ENCODE assay signal across 8 cellular contexts in genomic region chr15:48644498-48644826, GRCh38. TPM values are rescaled to one million over a fixed set of nuclear protein-coding genes. Genes with fewer than 3 reads are reported as not detected.
DNase-seq lines count a peak whose midpoint lies in the region; ATAC-seq and TF ChIP-seq lines count a peak whose summit lies in the region.

No MANE protein-coding gene starts in this region.

- intact Hi-C loops in left lung (cut with DNase I) = no loop called here
- intact Hi-C loops in tibial artery (cut with DNase I; ENCODE audit: low total_unique reads) = loop anchor here (10.0 kb wide), 1 partner anchor 160 kb away; no protein-coding TSS in a partner anchor

- H3K4me1 ChIP-seq in left lung (peaks cover 0 to 24% of the 10 kb centered on the region in 2 donors), tibial artery (peaks cover 0 to 50% (median 24%) of the 10 kb centered on the region in 4 donors)

- H3K9me3 ChIP-seq in left lung (no peaks in the 10 kb centered on the region), tibial artery (no peaks in the 10 kb centered on the region)

- in situ Hi-C loops in astrocyte of the spinal cord (cut with HindIII; ENCODE audit: low sequenced_read_pairs) = no loop called here

- H3K27ac ChIP-seq in left lung (peak overlapping the region; percentile 62 to 89), tibial artery (peak overlapping the region; percentile 93 to 99)

- H3K4me3 ChIP-seq in GM06990 (replicated peaks; ENCODE audit: low read depth, low read length) (peak overlapping the region; percentile 85), astrocyte of the spinal cord (ENCODE audit: low read depth, low read length) (peak overlapping the region; percentile 97), left lung (peak overlapping the region; percentile 57 to 60), tibial artery (peak overlapping the region; percentile 93 to 98)

- H3K36me3 ChIP-seq in GM06990 (ENCODE audit: control insufficient read depth, insufficient read depth, low read length) (no peaks in the 10 kb centered on the region), left lung (no peaks in the 10 kb centered on the region), tibial artery (no peaks in the 10 kb centered on the region)

- TF ChIP-seq CTCF in GM06990 (IDR thresholded peaks at IDR 0.05; ENCODE audit: insufficient read depth, low read length, poor library complexity, severe bottlenecking) = no peak
- TF ChIP-seq CTCF in astrocyte of the spinal cord (IDR thresholded peaks at IDR 0.05; ENCODE audit: low read depth, low read length) = no peak
- no peak for TF ChIP-seq CTCF in left lung (IDR thresholded peaks at IDR 0.05)
- TF ChIP-seq CTCF in tibial artery (IDR thresholded peaks at IDR 0.05) = no peak

- peak; percentile 6 for ATAC-seq in HG02970 (IDR thresholded peaks at IDR 0.05; ENCODE audit: low FRiP score, unreplicated experiment)
- no peak for ATAC-seq in left lung
- no peak for ATAC-seq in GM21529 (IDR thresholded peaks at IDR 0.05; ENCODE audit: unreplicated experiment)
- no peak for ATAC-seq in HG02840 (IDR thresholded peaks at IDR 0.05; ENCODE audit: low FRiP score, unreplicated experiment)

- H3K27me3 ChIP-seq in GM06990 (replicated peaks; ENCODE audit: control insufficient read depth, insufficient read depth, low read length) = no peaks in the 10 kb centered on the region
- peaks cover 14 to 38% of the 10 kb centered on the region in 2 donors for H3K27me3 ChIP-seq in left lung
- no peaks in the 10 kb centered on the region for H3K27me3 ChIP-seq in tibial artery

- DNase-seq in GM06990 (ENCODE audit: extremely low read depth, insufficient read length) = no peak
- peak; percentile 47 for DNase-seq in astrocyte of the spinal cord (ENCODE audit: low read depth, low spot score)
- DNase-seq in left lung = no peak
- peak; percentile 57 to 79 for DNase-seq in tibial artery
- DNase-seq in NCI-H146 (lab: John Stamatoyannopoulos, UW) = no peak

RNA-seq across cellular contexts. Expression of gene FBN1, which starts 1.0 kb away (rescaled TPM):
- total RNA-seq in left lung = 100 to 1,000 TPM in 1 of 2 donors, 10 to 100 TPM in 1; 91.5 to 144 TPM

Comparison
In these comparisons a context has a peak if more than half of its experiments do, and no peak if none do; other contexts are left out.
1. DNase-seq: peak in astrocyte of the spinal cord (single experiment) and tibial artery (2 of 2); none in GM06990 (single experiment), left lung (0 of 2) and NCI-H146 (single experiment).
2. Peak in every context shown above with its lines, with median percentiles within 50 percentile points of each other: H3K4me3 ChIP-seq.